Comparison of ENCODE assay signal across 8 cellular contexts in the genomic region with DNA sequence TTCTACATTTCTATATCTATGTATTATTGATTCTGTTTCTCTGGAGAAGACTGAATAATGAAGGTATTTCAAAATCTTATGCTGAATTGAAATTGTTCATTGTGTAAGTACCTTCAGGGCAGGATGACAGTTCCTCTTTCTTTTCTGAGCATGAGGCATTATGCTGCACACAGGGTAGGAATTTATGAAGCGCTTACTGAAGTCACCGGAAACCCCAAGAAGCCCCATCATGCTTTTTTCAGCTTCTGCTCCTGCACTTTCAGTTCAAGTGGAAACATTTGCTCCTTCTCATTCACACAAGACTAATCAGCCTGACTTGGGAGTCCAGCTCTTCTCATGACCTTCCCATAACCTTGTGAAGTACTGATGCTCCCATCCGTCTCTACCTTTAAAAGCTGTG.
DNase-seq lines count a peak whose midpoint lies in the region; ATAC-seq and TF ChIP-seq lines count a peak whose summit lies in the region.

No MANE protein-coding gene starts in this region.

- no peak overlapping the region for H3K4me3 Mint-ChIP-seq in mesothelial cell of epicardium
- no peak overlapping the region for H3K4me3 Mint-ChIP-seq in natural killer cell treated with Interleukin-12 subunit alpha and Interleukin-12 subunit beta and Interleukin-15 and Interleukin-18, amount 100 ng/mL, for 72 hours

- DNase-seq in mesothelial cell of epicardium (ENCODE audit: low spot score in 2 of 2, unreplicated experiment in 2 of 2) = no peak
- DNase-seq in dedifferentiated amniotic fluid mesenchymal stem cell (ENCODE audit: extremely low spot score) = no peak
- DNase-seq in HK-2 (ENCODE audit: unreplicated experiment) = no peak
- no peak for DNase-seq in natural killer cell treated with Interleukin-12 subunit alpha and Interleukin-12 subunit beta and Interleukin-15 and Interleukin-18, amount 100 ng/mL, for 72 hours (ENCODE audit: low spot score)

- peaks cover 48% of the 10 kb centered on the region for H3K4me1 Mint-ChIP-seq in mesothelial cell of epicardium
- H3K4me1 Mint-ChIP-seq in natural killer cell treated with Interleukin-12 subunit alpha and Interleukin-12 subunit beta and Interleukin-15 and Interleukin-18, amount 100 ng/mL, for 72 hours (ENCODE audit: low read depth in 2 of 2) = peaks cover 0 to 3% of the 10 kb centered on the region in 2 donors

- ATAC-seq in GM18867 (IDR thresholded peaks at IDR 0.05; ENCODE audit: unreplicated experiment) (peak; percentile 80), GM21723 (IDR thresholded peaks at IDR 0.05; ENCODE audit: unreplicated experiment) (peak; percentile 65), HG03558 (IDR thresholded peaks at IDR 0.05; ENCODE audit: extremely low read depth, unreplicated experiment) (peak; percentile 58), HG03439 (IDR thresholded peaks at IDR 0.05; ENCODE audit: unreplicated experiment) (no peak)
- no peak for ATAC-seq in natural killer cell treated with Interleukin-12 subunit alpha and Interleukin-12 subunit beta and Interleukin-15 and Interleukin-18, amount 100 ng/mL, for 72 hours

- TF ChIP-seq CTCF in mesothelial cell of epicardium (IDR thresholded peaks at IDR 0.05; ENCODE audit: unreplicated experiment) = no peak

- no peaks in the 10 kb centered on the region for H3K36me3 Mint-ChIP-seq in mesothelial cell of epicardium
- no peaks in the 10 kb centered on the region for H3K36me3 Mint-ChIP-seq in natural killer cell treated with Interleukin-12 subunit alpha and Interleukin-12 subunit beta and Interleukin-15 and Interleukin-18, amount 100 ng/mL, for 72 hours

- H3K27ac Mint-ChIP-seq in mesothelial cell of epicardium = peak overlapping the region; percentile 75
- no peak overlapping the region for H3K27ac Mint-ChIP-seq in natural killer cell treated with Interleukin-12 subunit alpha and Interleukin-12 subunit beta and Interleukin-15 and Interleukin-18, amount 100 ng/mL, for 72 hours

- H3K27me3 Mint-ChIP-seq in mesothelial cell of epicardium (ENCODE audit: low read depth) = no peaks in the 10 kb centered on the region
- peaks cover 6 to 8% of the 10 kb centered on the region in 2 donors for H3K27me3 Mint-ChIP-seq in natural killer cell treated with Interleukin-12 subunit alpha and Interleukin-12 subunit beta and Interleukin-15 and Interleukin-18, amount 100 ng/mL, for 72 hours

- H3K9me3 Mint-ChIP-seq in mesothelial cell of epicardium = peaks cover 12% of the 10 kb centered on the region
- peaks cover 3% of the 10 kb centered on the region for H3K9me3 Mint-ChIP-seq in natural killer cell treated with Interleukin-12 subunit alpha and Interleukin-12 subunit beta and Interleukin-15 and Interleukin-18, amount 100 ng/mL, for 72 hours

Comparison
In these comparisons a context has a peak if more than half of its experiments do, and no peak if none do; other contexts are left out.
1. ATAC-seq: peak in GM18867 (single experiment), GM21723 (single experiment) and HG03558 (single experiment); none in natural killer cell treated with Interleukin-12 subunit alpha and Interleukin-12 subunit beta and Interleukin-15 and Interleukin-18, amount 100 ng/mL, for 72 hours (0 of 2) and HG03439 (single experiment).